Comparison of ENCODE assay signal across 1 cellular context in genomic region chr1:161216945-161217712, GRCh38.
A peak's percentile ranks its signal among the peaks of the same experiment; 100 is the strongest.
TF ChIP-seq lines count a peak whose summit lies in the region.

No MANE protein-coding gene starts in this region.

TF ChIP-seq in K562, 482 proteins besides CTCF, POLR2A, EP300 and RAD21:
- no peak for TF ChIP-seq NR2C2 (CRISPR knock-in tag; IDR thresholded peaks at IDR 0.05)
- peak; percentile 29; the same call in 1 of the 2 replicates for TF ChIP-seq NR2C2 (tag; IDR thresholded peaks at IDR 0.05)
- TF ChIP-seq, protein P1, sequence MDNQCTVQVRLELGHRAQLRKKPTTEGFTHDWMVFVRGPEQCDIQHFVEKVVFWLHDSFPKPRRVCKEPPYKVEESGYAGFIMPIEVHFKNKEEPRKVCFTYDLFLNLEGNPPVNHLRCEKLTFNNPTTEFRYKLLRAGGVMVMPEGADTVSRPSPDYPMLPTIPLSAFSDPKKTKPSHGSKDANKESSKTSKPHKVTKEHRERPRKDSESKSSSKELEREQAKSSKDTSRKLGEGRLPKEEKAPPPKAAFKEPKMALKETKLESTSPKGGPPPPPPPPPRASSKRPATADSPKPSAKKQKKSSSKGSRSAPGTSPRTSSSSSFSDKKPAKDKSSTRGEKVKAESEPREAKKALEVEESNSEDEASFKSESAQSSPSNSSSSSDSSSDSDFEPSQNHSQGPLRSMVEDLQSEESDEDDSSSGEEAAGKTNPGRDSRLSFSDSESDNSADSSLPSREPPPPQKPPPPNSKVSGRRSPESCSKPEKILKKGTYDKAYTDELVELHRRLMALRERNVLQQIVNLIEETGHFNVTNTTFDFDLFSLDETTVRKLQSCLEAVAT (IDR thresholded peaks at IDR 0.05) = no peak
- TF ChIP-seq NFXL1 (CRISPR knock-in tag; IDR thresholded peaks at IDR 0.05) = 0 out of 2 replicates have a peak, but pooled peaks have one; percentile 7
- TF ChIP-seq CEBPG (CRISPR knock-in tag; IDR thresholded peaks at IDR 0.05) = no peak
- TF ChIP-seq CEBPG (tag; conservative IDR thresholded peaks at IDR 0.05 in 1 of 2, IDR thresholded peaks at IDR 0.05 in 1 of 2) = peak in 1 of 2 experiments; percentile 52; a peak in 2 of 4 replicates
- TF ChIP-seq, protein P2, sequence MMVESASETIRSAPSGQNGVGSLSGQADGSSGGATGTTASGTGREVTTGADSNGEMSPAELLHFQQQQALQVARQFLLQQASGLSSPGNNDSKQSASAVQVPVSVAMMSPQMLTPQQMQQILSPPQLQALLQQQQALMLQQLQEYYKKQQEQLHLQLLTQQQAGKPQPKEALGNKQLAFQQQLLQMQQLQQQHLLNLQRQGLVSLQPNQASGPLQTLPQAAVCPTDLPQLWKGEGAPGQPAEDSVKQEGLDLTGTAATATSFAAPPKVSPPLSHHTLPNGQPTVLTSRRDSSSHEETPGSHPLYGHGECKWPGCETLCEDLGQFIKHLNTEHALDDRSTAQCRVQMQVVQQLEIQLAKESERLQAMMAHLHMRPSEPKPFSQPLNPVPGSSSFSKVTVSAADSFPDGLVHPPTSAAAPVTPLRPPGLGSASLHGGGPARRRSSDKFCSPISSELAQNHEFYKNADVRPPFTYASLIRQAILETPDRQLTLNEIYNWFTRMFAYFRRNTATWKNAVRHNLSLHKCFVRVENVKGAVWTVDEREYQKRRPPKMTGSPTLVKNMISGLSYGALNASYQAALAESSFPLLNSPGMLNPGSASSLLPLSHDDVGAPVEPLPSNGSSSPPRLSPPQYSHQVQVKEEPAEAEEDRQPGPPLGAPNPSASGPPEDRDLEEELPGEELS (CRISPR knock-in tag; IDR thresholded peaks at IDR 0.05; ENCODE audit: borderline replicate concordance) = no peak
- TF ChIP-seq CTBP1 (IDR thresholded peaks at IDR 0.05; ENCODE audit: borderline replicate concordance) = 0 out of 2 replicates have a peak, but pooled peaks have one; percentile 34
- 0 out of 2 replicates have a peak, but pooled peaks have one; percentile 36 for TF ChIP-seq ARID4B (CRISPR knock-in tag; IDR thresholded peaks at IDR 0.05)
- TF ChIP-seq SMARCC2 (IDR thresholded peaks at IDR 0.05; ENCODE audit: low read depth) = no peak
- peak; percentile 86 for TF ChIP-seq ETV1 (tag; conservative IDR thresholded peaks at IDR 0.05; ENCODE audit: low read depth)
- TF ChIP-seq GABPA (tag; conservative IDR thresholded peaks at IDR 0.05; ENCODE audit: low read depth) = peak; percentile 55
